Comparison of ENCODE assay signal across 10 cellular contexts in genomic region chr9:92717201-92718085, GRCh38. TPM values are rescaled to one million over a fixed set of nuclear protein-coding genes. Genes with fewer than 3 reads are reported as not detected.
DNase-seq lines count a peak whose midpoint lies in the region; ATAC-seq and TF ChIP-seq lines count a peak whose summit lies in the region.
"Had no signal": no experiment of that assay in that cellular context is flagged by ENCODE, and none has a peak within 500 bp of the region (broad histone marks: within the 10 kb centered on the region; RNA-seq: fewer than 3 reads in every experiment).

No MANE protein-coding gene starts in this region.

- peak overlapping the region; percentile 39 for H3K4me2 ChIP-seq in SU-DHL-6 (ENCODE audit: low read depth, low read length, poor library complexity, severe bottlenecking)

- intact Hi-C loops in CD4-positive, alpha-beta memory T cell (cut with micrococcal nuclease), result loop anchor here (2.0 kb wide), 2 partner anchors 47 to 237 kb away; partner anchors contain the start of gene BICD2

- peaks cover 9% of the 10 kb centered on the region; the same call in 1 of the 2 replicates for H3K36me3 ChIP-seq in SU-DHL-6 (ENCODE audit: low read length)
- peaks cover 72% of the 10 kb centered on the region for H3K36me3 ChIP-seq in CD4-positive, alpha-beta memory T cell (ENCODE audit: insufficient read depth, low read length)

- DNase-seq in GM12865 (ENCODE audit: low read depth) (peak; percentile 73), nephron progenitor cell (no peak), NCI-H2171 (lab: John Stamatoyannopoulos, UW) (no peak)
- no peak for DNase-seq in CD4-positive, alpha-beta memory T cell
- DNase-seq: NCI-H524 treated with DMSO at 0.1 percent for 48 hours had no signal

- peaks cover 10% of the 10 kb centered on the region for H3K4me1 ChIP-seq in CD4-positive, alpha-beta memory T cell (ENCODE audit: insufficient read depth, low read length)

- H3K27me3 ChIP-seq in SU-DHL-6 (ENCODE audit: low read length), result no peaks in the 10 kb centered on the region
- no peaks in the 10 kb centered on the region for H3K27me3 ChIP-seq in CD4-positive, alpha-beta memory T cell (ENCODE audit: insufficient read depth, low read length)
- H3K27me3 ChIP-seq: gastroesophageal sphincter had no signal

- no peaks in the 10 kb centered on the region for H3K9me3 Mint-ChIP-seq in nephron progenitor cell
- no peaks in the 10 kb centered on the region for H3K9me3 Mint-ChIP-seq in CD4-positive, alpha-beta memory T cell
- H3K9me3 Mint-ChIP-seq: naive B cell had no signal

- H3F3A ChIP-seq in SU-DHL-6 (ENCODE audit: insufficient read depth), result peaks cover 36% of the 10 kb centered on the region

- H3K36me3 Mint-ChIP-seq in nephron progenitor cell (ENCODE audit: low read depth), result peaks cover 29% of the 10 kb centered on the region
- H3K36me3 Mint-ChIP-seq in CD4-positive, alpha-beta memory T cell, result peaks cover 34 to 86% of the 10 kb centered on the region in 2 donors

- peak overlapping the region; percentile 64 for H3K27ac Mint-ChIP-seq in nephron progenitor cell
- peak overlapping the region in 3 of 7 donors; percentile 41 to 48 (median 47) for H3K27ac Mint-ChIP-seq in CD4-positive, alpha-beta memory T cell

- H3K27me3 Mint-ChIP-seq in nephron progenitor cell (ENCODE audit: low read depth, poor library complexity), result no peaks in the 10 kb centered on the region
- H3K27me3 Mint-ChIP-seq in CD4-positive, alpha-beta memory T cell, result no peaks in the 10 kb centered on the region
- H3K27me3 Mint-ChIP-seq: naive B cell had no signal

- H3K4me3 Mint-ChIP-seq in nephron progenitor cell, result no peak overlapping the region
- H3K4me3 Mint-ChIP-seq in CD4-positive, alpha-beta memory T cell, result no peak overlapping the region

- H3K4me3 ChIP-seq in GM12865 (ENCODE audit: low read depth, low read length), result no peak overlapping the region
- peak overlapping the region; percentile 6 for H3K4me3 ChIP-seq in SU-DHL-6 (ENCODE audit: insufficient read depth, low read length, poor library complexity, severe bottlenecking)
- no peak overlapping the region for H3K4me3 ChIP-seq in CD4-positive, alpha-beta memory T cell (ENCODE audit: low read length in 2 of 2)
- H3K4me3 ChIP-seq: gastroesophageal sphincter had no signal

- POLR2A ChIA-PET in CD4-positive, alpha-beta memory T cell (lab: Charles Lee; ENCODE audit: partially characterized antibody), result interaction anchor here (0.9 to 2.8 kb wide), 5 partner anchors 47 to 74 kb away, joined by 3 to 11 read pairs (median 3); partner anchors contain the start of genes BICD2 and IPPK

- H3K9ac ChIP-seq in SU-DHL-6 (ENCODE audit: low read length), result peak overlapping the region; percentile 32

- no peak overlapping the region for H2AFZ ChIP-seq in SU-DHL-6 (ENCODE audit: low read depth, low read length, severe bottlenecking)

- TF ChIP-seq CTCF in GM12865 (IDR thresholded peaks at IDR 0.05; ENCODE audit: insufficient read depth, low read depth, low read length, missing control alignments), result no peak
- no peak for TF ChIP-seq CTCF in SU-DHL-6 (IDR thresholded peaks at IDR 0.05; ENCODE audit: insufficient read depth, low read length, poor library complexity, severe bottlenecking)
- TF ChIP-seq CTCF in nephron progenitor cell (IDR thresholded peaks at IDR 0.05), result no peak

- no peaks in the 10 kb centered on the region for H3K9me3 ChIP-seq in SU-DHL-6 (ENCODE audit: insufficient read depth, low read length)
- no peaks in the 10 kb centered on the region for H3K9me3 ChIP-seq in CD4-positive, alpha-beta memory T cell (ENCODE audit: control insufficient read depth in 1 of 2, low read length in 2 of 2)
- H3K9me3 ChIP-seq: gastroesophageal sphincter had no signal

- H3K9me2 ChIP-seq in SU-DHL-6 (replicated peaks; ENCODE audit: insufficient read depth, low read length), result no peaks in the 10 kb centered on the region

- no peaks in the 10 kb centered on the region for H4K20me1 ChIP-seq in SU-DHL-6 (ENCODE audit: low read depth, low read length)

- peak overlapping the region; percentile 88 for H3K27ac ChIP-seq in SU-DHL-6 (ENCODE audit: low read depth, low read length)
- H3K27ac ChIP-seq in CD4-positive, alpha-beta memory T cell (ENCODE audit: low read depth, low read length), result no peak overlapping the region

- peaks cover 3% of the 10 kb centered on the region for H3K79me2 ChIP-seq in SU-DHL-6 (ENCODE audit: insufficient read depth, low read length)

- no peaks in the 10 kb centered on the region for H3K4me1 Mint-ChIP-seq in nephron progenitor cell
- peaks cover 9 to 20% (median 10%) of the 10 kb centered on the region in 4 donors for H3K4me1 Mint-ChIP-seq in CD4-positive, alpha-beta memory T cell

- CTCF ChIA-PET in CD4-positive, alpha-beta memory T cell (lab: Charles Lee; ENCODE audit: partially characterized antibody), result interaction anchor here (0.8 to 10.6 kb wide), 13 partner anchors 9 to 246 kb away, joined by 3 to 157 read pairs (median 4); partner anchors contain the start of gene IPPK

- peak; percentile 56 for ATAC-seq in GM19324 (IDR thresholded peaks at IDR 0.05; ENCODE audit: low FRiP score, unreplicated experiment)
- ATAC-seq in HG02588 (IDR thresholded peaks at IDR 0.05; ENCODE audit: unreplicated experiment), result no peak

RNA-seq across cellular contexts. Expression of gene BICD2, which starts 47.2 kb away (rescaled TPM):
- 10 to 100 TPM; 33.4 to 34.2 TPM for total RNA-seq in CD4-positive, alpha-beta memory T cell
- polyA plus RNA-seq in CD4-positive, alpha-beta memory T cell, result 10 to 100 TPM in 1 of 2 donors, 1 to 10 TPM in 1; 3.8 to 20.1 TPM

RNA-seq across cellular contexts. Expression of gene IPPK, which starts 47.5 kb away (rescaled TPM):
- 1 to 10 TPM; 7.2 to 7.9 TPM for total RNA-seq in CD4-positive, alpha-beta memory T cell
- polyA plus RNA-seq in CD4-positive, alpha-beta memory T cell, result 1 to 10 TPM; 6.3 to 7.5 TPM
